In the genomic region with DNA sequence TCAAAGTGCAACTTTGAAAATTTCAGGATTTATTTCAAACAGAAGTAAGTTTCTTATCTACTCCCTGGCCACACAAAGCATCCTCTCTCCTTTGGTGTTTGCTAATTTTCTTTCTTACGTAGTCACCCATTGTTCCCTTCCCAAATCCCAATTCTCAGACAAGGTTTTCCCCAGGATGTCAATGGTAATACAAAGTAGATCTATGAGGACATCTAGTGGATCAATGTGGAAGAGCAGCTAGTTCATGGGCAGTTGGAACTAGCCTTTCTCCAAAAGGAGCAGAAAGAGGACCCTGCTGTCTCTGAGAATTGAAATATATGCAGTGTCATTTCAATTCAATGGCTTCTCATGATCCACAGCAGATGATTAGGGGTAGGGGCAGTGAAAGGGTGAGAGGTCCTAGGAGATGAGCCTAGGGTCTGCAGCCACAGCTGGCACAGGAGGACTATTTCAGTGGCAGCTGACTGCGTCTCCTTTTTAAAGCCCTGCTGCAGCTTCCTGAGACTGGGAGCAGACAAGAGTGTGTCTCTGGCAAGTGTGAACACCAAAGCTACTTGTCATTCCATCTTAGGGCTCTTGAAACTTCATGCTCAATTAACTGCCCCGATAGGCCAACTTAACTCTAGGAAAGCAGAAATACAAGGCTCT, we compare ENCODE assay signal across 8 cellular contexts.
A peak's percentile ranks its signal among the peaks of the same experiment; 100 is the strongest.
DNase-seq lines count a peak whose midpoint lies in the region; ATAC-seq and TF ChIP-seq lines count a peak whose summit lies in the region.

No MANE protein-coding gene starts in this region.

- in situ Hi-C loops in G401 (cut with HindIII; ENCODE audit: low sequenced_read_pairs) = no loop called here

- no peaks in the 10 kb centered on the region for H3K27me3 Mint-ChIP-seq in neural progenitor cell (ENCODE audit: insufficient read depth, low read depth)
- H3K27me3 Mint-ChIP-seq in activated T-helper 2 cell treated with anti-CD3 and anti-CD28 coated beads, Interferon-gamma antibody, Interleukin-2, Interleukin-4, amounts not matched to agents 10 μg/mL and 5 μg/mL and 100 μg/mL, durations not matched to agents 14 hours and 24 hours and 36 hours (ENCODE audit: low read depth) = peaks cover 1% of the 10 kb centered on the region

- no peaks in the 10 kb centered on the region for H3K27me3 ChIP-seq in fibroblast of lung (ENCODE audit: control insufficient read depth, insufficient read depth, low read length)
- no peaks in the 10 kb centered on the region for H3K27me3 ChIP-seq in neural progenitor cell

- H3K9me3 Mint-ChIP-seq in neural progenitor cell = no peaks in the 10 kb centered on the region
- no peaks in the 10 kb centered on the region for H3K9me3 Mint-ChIP-seq in activated T-helper 2 cell treated with anti-CD3 and anti-CD28 coated beads, Interferon-gamma antibody, Interleukin-2, Interleukin-4, amounts not matched to agents 10 μg/mL and 5 μg/mL and 100 μg/mL, durations not matched to agents 14 hours and 24 hours and 36 hours

- no peak for ATAC-seq in HG03280 (IDR thresholded peaks at IDR 0.05; ENCODE audit: unreplicated experiment)

- H3K9me3 ChIP-seq in fibroblast of lung (ENCODE audit: control insufficient read depth, insufficient read depth, low read depth, low read length) (no peaks in the 10 kb centered on the region), neural progenitor cell (ENCODE audit: low read depth) (no peaks in the 10 kb centered on the region)

- H3K4me3 ChIP-seq in fibroblast of lung (replicated peaks in 1 of 4; ENCODE audit: control extremely low read depth in 1 of 4, insufficient read depth in 1 of 4, low read depth in 3 of 4, low read length in 4 of 4) = no peak overlapping the region
- H3K4me3 ChIP-seq in neural progenitor cell = no peak overlapping the region

- H3K79me2 ChIP-seq in fibroblast of lung (ENCODE audit: control insufficient read depth, insufficient read depth, low read length) (no peaks in the 10 kb centered on the region), neural progenitor cell (ENCODE audit: low read depth) (no peaks in the 10 kb centered on the region)

- H3K4me2 ChIP-seq in fibroblast of lung (ENCODE audit: extremely low read depth, insufficient read depth, low read length) = no peak overlapping the region
- no peak overlapping the region for H3K4me2 ChIP-seq in neural progenitor cell

- H3K9ac ChIP-seq in fibroblast of lung (ENCODE audit: insufficient read depth, low read length) (no peak overlapping the region), neural progenitor cell (no peak overlapping the region)

- no peak overlapping the region for H3K4me3 Mint-ChIP-seq in neural progenitor cell
- H3K4me3 Mint-ChIP-seq in activated T-helper 2 cell treated with anti-CD3 and anti-CD28 coated beads, Interferon-gamma antibody, Interleukin-2, Interleukin-4, amounts not matched to agents 10 μg/mL and 5 μg/mL and 100 μg/mL, durations not matched to agents 14 hours and 24 hours and 36 hours (ENCODE audit: low read depth) = no peak overlapping the region

- intact Hi-C loops in activated T-helper 2 cell treated with anti-CD3 and anti-CD28 coated beads, Interferon-gamma antibody, Interleukin-2, Interleukin-4, amounts not matched to agents 10 μg/mL and 5 μg/mL and 100 μg/mL, durations not matched to agents 14 hours and 24 hours and 36 hours (cut with micrococcal nuclease) = no loop called here

- H2AFZ ChIP-seq in fibroblast of lung (ENCODE audit: low read length) (no peak overlapping the region), neural progenitor cell (replicated peaks) (peak overlapping the region; percentile 6)

- peak; percentile 86 to 88 for TF ChIP-seq CTCF in fibroblast of lung (conservative IDR thresholded peaks at IDR 0.05 in 1 of 2, IDR thresholded peaks at IDR 0.05 in 1 of 2; ENCODE audit: low read depth in 1 of 2, low read length in 2 of 2)
- peak; percentile 92 for TF ChIP-seq CTCF in neural progenitor cell (IDR thresholded peaks at IDR 0.05)

- H3K36me3 ChIP-seq in fibroblast of lung (ENCODE audit: control insufficient read depth, insufficient read depth, low read length) = no peaks in the 10 kb centered on the region
- H3K36me3 ChIP-seq in neural progenitor cell = no peaks in the 10 kb centered on the region

- DNase-seq in G401 (ENCODE audit: low spot score) (peak; percentile 67), HPDE6-E6E7 (ENCODE audit: extremely low spot score) (peak; percentile 14), RKO (ENCODE audit: low spot score) (peak; percentile 56), fibroblast of lung (ENCODE audit: low read depth in 2 of 2) (peak; percentile 52 to 75), neural progenitor cell (ENCODE audit: low spot score) (peak; percentile 81), UCSD-AML1 (lab: John Stamatoyannopoulos, UW; ENCODE audit: unreplicated experiment) (no peak)
- DNase-seq in activated T-helper 2 cell treated with anti-CD3 and anti-CD28 coated beads, Interferon-gamma antibody, Interleukin-2, Interleukin-4, amounts not matched to agents 10 μg/mL and 5 μg/mL and 100 μg/mL, durations not matched to agents 14 hours and 24 hours and 36 hours (ENCODE audit: low spot score) = no peak

- no peaks in the 10 kb centered on the region for H3F3A ChIP-seq in neural progenitor cell (ENCODE audit: low read depth)

- no peak overlapping the region for H3K27ac Mint-ChIP-seq in neural progenitor cell
- no peak overlapping the region for H3K27ac Mint-ChIP-seq in activated T-helper 2 cell treated with anti-CD3 and anti-CD28 coated beads, Interferon-gamma antibody, Interleukin-2, Interleukin-4, amounts not matched to agents 10 μg/mL and 5 μg/mL and 100 μg/mL, durations not matched to agents 14 hours and 24 hours and 36 hours

- H4K20me1 ChIP-seq in fibroblast of lung (ENCODE audit: control insufficient read depth, extremely low read depth, insufficient read depth, low read length) = no peaks in the 10 kb centered on the region
- H4K20me1 ChIP-seq in neural progenitor cell (ENCODE audit: low read depth) = no peaks in the 10 kb centered on the region

- H3K4me1 ChIP-seq in fibroblast of lung (ENCODE audit: control insufficient read depth, extremely low read depth, insufficient read depth, low read length) (no peaks in the 10 kb centered on the region), neural progenitor cell (peaks cover 3% of the 10 kb centered on the region)

- no peak overlapping the region for H3K27ac ChIP-seq in fibroblast of lung (ENCODE audit: insufficient read depth, low read length)
- H3K27ac ChIP-seq in neural progenitor cell = no peak overlapping the region

- peaks cover 10% of the 10 kb centered on the region for H3K4me1 Mint-ChIP-seq in neural progenitor cell
- no peaks in the 10 kb centered on the region for H3K4me1 Mint-ChIP-seq in activated T-helper 2 cell treated with anti-CD3 and anti-CD28 coated beads, Interferon-gamma antibody, Interleukin-2, Interleukin-4, amounts not matched to agents 10 μg/mL and 5 μg/mL and 100 μg/mL, durations not matched to agents 14 hours and 24 hours and 36 hours (ENCODE audit: low read depth)

- H3K36me3 Mint-ChIP-seq in neural progenitor cell = no peaks in the 10 kb centered on the region
- no peaks in the 10 kb centered on the region for H3K36me3 Mint-ChIP-seq in activated T-helper 2 cell treated with anti-CD3 and anti-CD28 coated beads, Interferon-gamma antibody, Interleukin-2, Interleukin-4, amounts not matched to agents 10 μg/mL and 5 μg/mL and 100 μg/mL, durations not matched to agents 14 hours and 24 hours and 36 hours (ENCODE audit: low read depth)

Comparison
In these comparisons a context has a peak if more than half of its experiments do, and no peak if none do; other contexts are left out.
1. DNase-seq: peak in G401 (single experiment), HPDE6-E6E7 (single experiment), RKO (single experiment), fibroblast of lung (2 of 2) and neural progenitor cell (single experiment); none in activated T-helper 2 cell treated with anti-CD3 and anti-CD28 coated beads, Interferon-gamma antibody, Interleukin-2, Interleukin-4, amounts not matched to agents 10 μg/mL and 5 μg/mL and 100 μg/mL, durations not matched to agents 14 hours and 24 hours and 36 hours (single experiment) and UCSD-AML1 (single experiment).